ENCODE assay signal across 19 cellular contexts in the genomic region with DNA sequence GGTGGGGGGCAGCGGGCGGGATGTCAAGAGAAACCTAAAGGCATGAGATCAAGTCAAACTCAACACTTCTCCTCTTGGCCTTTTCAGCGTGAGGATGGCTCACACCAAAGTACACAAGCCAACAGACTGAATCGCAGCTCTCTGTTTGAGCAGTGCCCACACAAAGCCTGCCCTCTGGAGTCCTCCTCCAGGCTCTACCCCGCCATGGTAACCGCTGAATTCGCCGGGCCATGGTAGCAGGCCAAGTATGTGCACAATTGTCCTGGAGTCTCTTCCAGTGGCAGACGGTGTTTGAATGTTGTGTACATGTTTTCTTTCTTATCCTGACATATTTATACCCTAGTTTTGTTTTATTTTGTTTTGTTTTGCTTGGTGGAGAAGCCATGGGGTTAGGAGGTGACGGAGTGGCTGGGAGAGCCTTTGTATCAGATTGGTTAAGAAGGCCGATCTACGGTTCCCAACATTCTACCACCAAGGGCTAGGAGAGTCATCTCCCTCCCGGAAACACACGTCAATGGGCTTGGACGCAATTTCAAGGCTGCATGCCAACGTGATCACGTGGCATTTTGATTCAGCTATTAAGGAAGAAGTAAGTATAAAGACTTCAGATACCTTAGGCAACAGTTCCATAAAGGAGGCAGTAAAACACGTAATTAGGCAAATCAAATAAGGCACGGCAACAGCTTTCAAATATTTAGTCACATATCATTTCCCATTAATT. TPM values are rescaled to one million over a fixed set of nuclear protein-coding genes. Genes with fewer than 3 reads are reported as not detected.
DNase-seq lines count a peak whose midpoint lies in the region; ATAC-seq, FAIRE-seq and TF ChIP-seq lines count a peak whose summit lies in the region.
"Had no signal": no experiment of that assay in that cellular context is flagged by ENCODE, and none has a peak within 500 bp of the region (broad histone marks: within the 10 kb centered on the region; RNA-seq: fewer than 3 reads in every experiment).

No MANE protein-coding gene starts in this region.

- intact Hi-C loops in left colon (cut with DNase I, micrococcal nuclease): no loop called here

- H3K4me3 ChIP-seq in SK-N-SH (ENCODE audit: low read depth in 2 of 2, low read length in 1 of 2): no peak overlapping the region
- no peak overlapping the region for H3K4me3 ChIP-seq in astrocyte (ENCODE audit: insufficient read depth, low read depth, low read length)
- H3K4me3 ChIP-seq: gastrocnemius medialis, pancreas had no signal

- no peak for ATAC-seq in SK-N-SH treated with all-trans-retinoic acid at 6 μM for 48 hours
- ATAC-seq in left colon: peak; percentile 94
- ATAC-seq in activated T-cell treated with anti-CD3 and anti-CD28 coated beads, Interleukin-2, amount 50 U/mL, for 4 hours: no peak
- ATAC-seq in HG02588 (IDR thresholded peaks at IDR 0.05; ENCODE audit: unreplicated experiment): no peak
- ATAC-seq: gastrocnemius medialis, WTC11 had no signal

- no peaks in the 10 kb centered on the region for H3K9me3 ChIP-seq in SK-N-SH
- no peaks in the 10 kb centered on the region for H3K9me3 ChIP-seq in astrocyte (ENCODE audit: insufficient read depth, low read depth, low read length)
- H3K9me3 ChIP-seq: gastrocnemius medialis, pancreas had no signal

- TF ChIP-seq CTCF in SK-N-SH (IDR thresholded peaks at IDR 0.05) (no peak), astrocyte (IDR thresholded peaks at IDR 0.05; ENCODE audit: insufficient read depth, low read depth, low read length) (no peak)

- no peaks in the 10 kb centered on the region for H3K9me2 ChIP-seq in SK-N-SH

- H3K27ac ChIP-seq in SK-N-SH (ENCODE audit: low read depth in 2 of 2, low read length in 1 of 2) (no peak overlapping the region), astrocyte (ENCODE audit: low read depth, low read length) (no peak overlapping the region)
- H3K27ac ChIP-seq: brain microvascular endothelial cell, gastrocnemius medialis, pancreas had no signal

- H3K27me3 ChIP-seq in SK-N-SH (ENCODE audit: insufficient read depth): peaks cover 96% of the 10 kb centered on the region
- H3K27me3 ChIP-seq in astrocyte (ENCODE audit: insufficient read depth, low read length): peaks cover 6% of the 10 kb centered on the region
- H3K27me3 ChIP-seq: pancreas had no signal

- H4K20me1 ChIP-seq in SK-N-SH (ENCODE audit: insufficient read depth): no peaks in the 10 kb centered on the region
- no peaks in the 10 kb centered on the region for H4K20me1 ChIP-seq in astrocyte (ENCODE audit: insufficient read depth, low read length)

- TF ChIP-seq EP300 in SK-N-SH (IDR thresholded peaks at IDR 0.05; ENCODE audit: borderline replicate concordance in 1 of 2, low read depth in 1 of 2, low read length in 1 of 2): no peak

- POLR2A ChIA-PET in SK-N-SH (lab: Yijun Ruan, JAX): no interaction called here

- H2AFZ ChIP-seq in SK-N-SH (ENCODE audit: low read depth) (no peak overlapping the region), astrocyte (ENCODE audit: low read depth, low read length) (no peak overlapping the region)

- H3K4me1 Mint-ChIP-seq in astrocyte (ENCODE audit: low read depth, unreplicated experiment): peaks cover 10% of the 10 kb centered on the region
- no peaks in the 10 kb centered on the region for H3K4me1 Mint-ChIP-seq in activated T-cell treated with anti-CD3 and anti-CD28 coated beads, Interleukin-2, amount 50 U/mL, for 4 hours (ENCODE audit: low read depth)
- H3K4me1 Mint-ChIP-seq: WTC11 had no signal

- CTCF ChIA-PET in SK-N-SH (lab: Yijun Ruan, JAX): interaction anchor here (0.5 to 1.4 kb wide), 5 partner anchors 11 to 28 kb away, joined by 3 to 4 read pairs (median 3); no protein-coding TSS in a partner anchor

- no peak overlapping the region for H3K9ac ChIP-seq in SK-N-SH
- H3K9ac ChIP-seq in astrocyte (ENCODE audit: low read length): no peak overlapping the region

- no peak for TF ChIP-seq RAD21 in SK-N-SH (IDR thresholded peaks at IDR 0.05; ENCODE audit: low read length)

- DNase-seq in SK-N-SH: no peak
- peak; percentile 81 for DNase-seq in astrocyte (ENCODE audit: low read depth)
- DNase-seq in left colon: peak; percentile 79 to 85
- peak; percentile 74 for DNase-seq in ureter (ENCODE audit: low spot score)
- no peak for DNase-seq in activated T-cell treated with anti-CD3 and anti-CD28 coated beads, Interleukin-2, amount 50 U/mL, for 4 hours
- DNase-seq in hippocampal formation (lab: John Stamatoyannopoulos, UW): no peak
- DNase-seq: 8988T; activated gamma-delta T cell treated with Interleukin-2 at 50 U/mL for 16 hours; brain microvascular endothelial cell; effector CD4-positive, alpha-beta T cell; gastrocnemius medialis; NCI-H1436 treated with DMSO at 0.1 percent for 48 hours; NCI-H446; pancreas had no signal

- H3K4me2 ChIP-seq in SK-N-SH (no peak overlapping the region), astrocyte (ENCODE audit: low read length) (peak overlapping the region; percentile 49)

- FAIRE-seq in astrocyte (lab: Jason Lieb, UNC): no peak
- FAIRE-seq: GM12891, pancreas had no signal

- no peaks in the 10 kb centered on the region for H3F3A ChIP-seq in SK-N-SH (replicated peaks; ENCODE audit: insufficient read depth)

- no peak overlapping the region for H3K4me3 Mint-ChIP-seq in astrocyte (ENCODE audit: unreplicated experiment)
- H3K4me3 Mint-ChIP-seq in activated T-cell treated with anti-CD3 and anti-CD28 coated beads, Interleukin-2, amount 50 U/mL, for 4 hours: no peak overlapping the region
- H3K4me3 Mint-ChIP-seq: WTC11 had no signal

- peaks cover 30% of the 10 kb centered on the region for H3K27me3 Mint-ChIP-seq in astrocyte (ENCODE audit: low read depth, unreplicated experiment)
- peaks cover 33% of the 10 kb centered on the region for H3K27me3 Mint-ChIP-seq in activated T-cell treated with anti-CD3 and anti-CD28 coated beads, Interleukin-2, amount 50 U/mL, for 4 hours (ENCODE audit: low read depth)

- H3K36me3 ChIP-seq in SK-N-SH (replicated peaks in 1 of 2; ENCODE audit: control insufficient read depth in 1 of 2, insufficient read depth in 2 of 2, low read length in 1 of 2): no peaks in the 10 kb centered on the region
- no peaks in the 10 kb centered on the region for H3K36me3 ChIP-seq in astrocyte (ENCODE audit: insufficient read depth, low read length)
- H3K36me3 ChIP-seq: brain microvascular endothelial cell, gastrocnemius medialis, pancreas had no signal

- 33% methylated on average over 19 of the region's 19 CpGs for WGBS in SK-N-SH (ENCODE audit: low lambda C conversion rate)

- H3K36me3 Mint-ChIP-seq in astrocyte (ENCODE audit: low read depth, unreplicated experiment): no peaks in the 10 kb centered on the region
- no peaks in the 10 kb centered on the region for H3K36me3 Mint-ChIP-seq in activated T-cell treated with anti-CD3 and anti-CD28 coated beads, Interleukin-2, amount 50 U/mL, for 4 hours (ENCODE audit: insufficient read depth)
- H3K36me3 Mint-ChIP-seq: WTC11 had no signal

- H3K27ac Mint-ChIP-seq in astrocyte (ENCODE audit: unreplicated experiment): no peak overlapping the region
- H3K27ac Mint-ChIP-seq: WTC11 had no signal

- H3K4me1 ChIP-seq in SK-N-SH (ENCODE audit: control insufficient read depth in 1 of 2, insufficient read depth in 2 of 2, low read depth in 1 of 2, low read length in 1 of 2): no peaks in the 10 kb centered on the region
- H3K4me1 ChIP-seq in astrocyte (ENCODE audit: insufficient read depth, low read length): no peaks in the 10 kb centered on the region
- H3K4me1 ChIP-seq: gastrocnemius medialis, pancreas had no signal

- no peaks in the 10 kb centered on the region for H3K79me2 ChIP-seq in SK-N-SH (ENCODE audit: insufficient read depth)
- no peaks in the 10 kb centered on the region for H3K79me2 ChIP-seq in astrocyte (ENCODE audit: insufficient read depth, low read length)

- H3K9me3 Mint-ChIP-seq in astrocyte (ENCODE audit: unreplicated experiment): peaks cover 3% of the 10 kb centered on the region
- no peaks in the 10 kb centered on the region for H3K9me3 Mint-ChIP-seq in activated T-cell treated with anti-CD3 and anti-CD28 coated beads, Interleukin-2, amount 50 U/mL, for 4 hours

TF ChIP-seq in SK-N-SH, 30 proteins besides CTCF, POLR2A, EP300 and RAD21:
- TF ChIP-seq RFX5 (IDR thresholded peaks at IDR 0.05; ENCODE audit: low read length): no peak
- TF ChIP-seq, protein P1, sequence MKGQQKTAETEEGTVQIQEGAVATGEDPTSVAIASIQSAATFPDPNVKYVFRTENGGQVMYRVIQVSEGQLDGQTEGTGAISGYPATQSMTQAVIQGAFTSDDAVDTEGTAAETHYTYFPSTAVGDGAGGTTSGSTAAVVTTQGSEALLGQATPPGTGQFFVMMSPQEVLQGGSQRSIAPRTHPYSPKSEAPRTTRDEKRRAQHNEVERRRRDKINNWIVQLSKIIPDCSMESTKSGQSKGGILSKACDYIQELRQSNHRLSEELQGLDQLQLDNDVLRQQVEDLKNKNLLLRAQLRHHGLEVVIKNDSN (IDR thresholded peaks at IDR 0.05; ENCODE audit: borderline replicate concordance, low read depth): peak; percentile 68
TF ChIP-seq in SK-N-SH: peak in this region for 1.

TF ChIP-seq in SK-N-SH treated with all-trans-retinoic acid at 6 μM for 48 hours, 23 proteins besides CTCF, POLR2A, EP300 and RAD21 (continues in another document):
- TF ChIP-seq, protein P2, sequence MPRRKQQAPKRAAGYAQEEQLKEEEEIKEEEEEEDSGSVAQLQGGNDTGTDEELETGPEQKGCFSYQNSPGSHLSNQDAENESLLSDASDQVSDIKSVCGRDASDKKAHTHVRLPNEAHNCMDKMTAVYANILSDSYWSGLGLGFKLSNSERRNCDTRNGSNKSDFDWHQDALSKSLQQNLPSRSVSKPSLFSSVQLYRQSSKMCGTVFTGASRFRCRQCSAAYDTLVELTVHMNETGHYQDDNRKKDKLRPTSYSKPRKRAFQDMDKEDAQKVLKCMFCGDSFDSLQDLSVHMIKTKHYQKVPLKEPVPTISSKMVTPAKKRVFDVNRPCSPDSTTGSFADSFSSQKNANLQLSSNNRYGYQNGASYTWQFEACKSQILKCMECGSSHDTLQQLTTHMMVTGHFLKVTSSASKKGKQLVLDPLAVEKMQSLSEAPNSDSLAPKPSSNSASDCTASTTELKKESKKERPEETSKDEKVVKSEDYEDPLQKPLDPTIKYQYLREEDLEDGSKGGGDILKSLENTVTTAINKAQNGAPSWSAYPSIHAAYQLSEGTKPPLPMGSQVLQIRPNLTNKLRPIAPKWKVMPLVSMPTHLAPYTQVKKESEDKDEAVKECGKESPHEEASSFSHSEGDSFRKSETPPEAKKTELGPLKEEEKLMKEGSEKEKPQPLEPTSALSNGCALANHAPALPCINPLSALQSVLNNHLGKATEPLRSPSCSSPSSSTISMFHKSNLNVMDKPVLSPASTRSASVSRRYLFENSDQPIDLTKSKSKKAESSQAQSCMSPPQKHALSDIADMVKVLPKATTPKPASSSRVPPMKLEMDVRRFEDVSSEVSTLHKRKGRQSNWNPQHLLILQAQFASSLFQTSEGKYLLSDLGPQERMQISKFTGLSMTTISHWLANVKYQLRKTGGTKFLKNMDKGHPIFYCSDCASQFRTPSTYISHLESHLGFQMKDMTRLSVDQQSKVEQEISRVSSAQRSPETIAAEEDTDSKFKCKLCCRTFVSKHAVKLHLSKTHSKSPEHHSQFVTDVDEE (CRISPR knock-in tag; IDR thresholded peaks at IDR 0.05): no peak

RNA-seq across cellular contexts. Expression of a gene that starts 12.1 kb away (rescaled TPM):
- not detected in 2 replicates for polyA plus RNA-seq in SK-N-SH (2012; rRNA removed)
- not detected in 2 replicates for polyA plus RNA-seq in SK-N-SH (2012; cell fraction: cytosol; rRNA removed)
- not detected in 2 replicates for polyA plus RNA-seq in SK-N-SH (2012; cell fraction: nucleus; rRNA removed)
- total RNA-seq in astrocyte: 0.16 and 0.79 TPM in 2 replicates
- 1 to 10 TPM; 3.4 to 9.4 TPM for total RNA-seq in left colon
- 23.2 TPM for total RNA-seq in ureter
- under 1 TPM in 2 of 3 donors, not detected in 1; 0.05 TPM for total RNA-seq in activated T-cell treated with anti-CD3 and anti-CD28 coated beads, Interleukin-2, amount 50 U/mL, for 4 hours
- total RNA-seq: gastrocnemius medialis, OCI-LY7 had no signal

Comparison
In these comparisons a context has a peak if more than half of its experiments do, and no peak if none do; other contexts are left out.
1. DNase-seq: peak in astrocyte (single experiment), left colon (2 of 2) and ureter (single experiment); none in SK-N-SH (single experiment), activated T-cell treated with anti-CD3 and anti-CD28 coated beads, Interleukin-2, amount 50 U/mL, for 4 hours (single experiment) and hippocampal formation (0 of 2).